In genomic region chr6:18379376-18380117, GRCh38 we compare ENCODE assay signal across 16 cellular contexts. TPM values are rescaled to one million over a fixed set of nuclear protein-coding genes. Genes with fewer than 3 reads are reported as not detected.
DNase-seq lines count a peak whose midpoint lies in the region; ATAC-seq, FAIRE-seq and TF ChIP-seq lines count a peak whose summit lies in the region.
"Had no signal": no experiment of that assay in that cellular context is flagged by ENCODE, and none has a peak within 500 bp of the region (broad histone marks: within the 10 kb centered on the region; RNA-seq: fewer than 3 reads in every experiment).

No MANE protein-coding gene starts in this region.

- H3K9ac ChIP-seq in endothelial cell of umbilical vein (replicated peaks; ENCODE audit: extremely low read depth, insufficient read depth, low read length) = no peak overlapping the region

- TF ChIP-seq EP300 in stomach (IDR thresholded peaks at IDR 0.05) = no peak

- peak overlapping the region; percentile 60 for H3K4me2 ChIP-seq in endothelial cell of umbilical vein (ENCODE audit: insufficient read depth, low read length)

- H4K20me1 ChIP-seq in endothelial cell of umbilical vein (replicated peaks; ENCODE audit: control insufficient read depth, extremely low read depth, insufficient read depth, low read length) = no peaks in the 10 kb centered on the region

- H3K36me3 ChIP-seq in endothelial cell of umbilical vein (ENCODE audit: control insufficient read depth in 2 of 2, extremely low read depth in 1 of 2, insufficient read depth in 2 of 2, low read length in 2 of 2) (no peaks in the 10 kb centered on the region), stomach (no peaks in the 10 kb centered on the region)

- peaks cover 23% of the 10 kb centered on the region for H3K4me1 ChIP-seq in endothelial cell of umbilical vein (ENCODE audit: control insufficient read depth, extremely low read depth, insufficient read depth, low read length)
- peaks cover 0 to 2% (median 0%) of the 10 kb centered on the region in 4 donors for H3K4me1 ChIP-seq in stomach

- TF ChIP-seq POLR2A in endothelial cell of umbilical vein (IDR thresholded peaks at IDR 0.05; ENCODE audit: low read depth, low read length) (no peak), stomach (IDR thresholded peaks at IDR 0.05) (no peak)

- TF ChIP-seq CTCF in endothelial cell of umbilical vein (IDR thresholded peaks at IDR 0.05; ENCODE audit: extremely low read depth in 1 of 2, insufficient read depth in 1 of 2, low read depth in 1 of 2, low read length in 2 of 2) (no peak), stomach (IDR thresholded peaks at IDR 0.05) (no peak)

- POLR2A ChIA-PET in endothelial cell of umbilical vein (lab: Charles Lee) = no interaction called here

- CTCF ChIA-PET in endothelial cell of umbilical vein (lab: Charles Lee) = interaction anchor here (0.7 to 1.2 kb wide), 3 partner anchors 15 to 122 kb away, joined by 3 to 4 read pairs (median 3); no protein-coding TSS in a partner anchor

- no TSS peak for BruUV-seq in endothelial cell of umbilical vein (replicated peaks; lab: Mats Ljungman, UMichigan)

- H3K4me3 Mint-ChIP-seq in stimulated activated memory B cell treated with anti-CD40 and anti-IgM and Interleukin-4, amounts not matched to agents 10 μg/mL and 1 μg/mL and 100 μg/mL, for 72 hours = no peak overlapping the region
- H3K4me3 Mint-ChIP-seq: B cell; CD4-positive, alpha-beta T cell had no signal

- intact Hi-C loops in left ventricle myocardium superior (cut with micrococcal nuclease) (no loop called here), Right ventricle myocardium inferior (cut with DNase I) (no loop called here), endothelial cell of umbilical vein (cut with micrococcal nuclease) (loop anchor here (10.0 kb wide), 1 partner anchor 225 kb away; the partner anchor contains the start of genes KDM1B and TPMT), stomach (cut with DNase I; ENCODE audit: low total_unique reads) (no loop called here)

- H3K27me3 ChIP-seq in endothelial cell of umbilical vein (ENCODE audit: control insufficient read depth in 2 of 2, insufficient read depth in 2 of 2, low read length in 2 of 2) (no peaks in the 10 kb centered on the region), stomach (no peaks in the 10 kb centered on the region)

- H3K9me1 ChIP-seq in endothelial cell of umbilical vein (replicated peaks; ENCODE audit: control insufficient read depth, extremely low read depth, insufficient read depth, low read length) = no peaks in the 10 kb centered on the region

- H3K27ac ChIP-seq in endothelial cell of umbilical vein (ENCODE audit: insufficient read depth, low read depth, low read length) (peak overlapping the region; percentile 26), stomach (no peak overlapping the region)

- H3K9me3 Mint-ChIP-seq in stimulated activated memory B cell treated with anti-CD40 and anti-IgM and Interleukin-4, amounts not matched to agents 10 μg/mL and 1 μg/mL and 100 μg/mL, for 72 hours = peaks cover 3% of the 10 kb centered on the region
- H3K9me3 Mint-ChIP-seq: CD4-positive, alpha-beta T cell had no signal

- no peaks in the 10 kb centered on the region for H3K79me2 ChIP-seq in endothelial cell of umbilical vein (ENCODE audit: control insufficient read depth, insufficient read depth, low read length)

- peaks cover 16% of the 10 kb centered on the region for H3K4me1 Mint-ChIP-seq in stimulated activated memory B cell treated with anti-CD40 and anti-IgM and Interleukin-4, amounts not matched to agents 10 μg/mL and 1 μg/mL and 100 μg/mL, for 72 hours

- peak; percentile 37 for ATAC-seq in left ventricle myocardium superior
- no peak for ATAC-seq in Right ventricle myocardium inferior
- ATAC-seq in stimulated activated memory B cell treated with anti-CD40 and anti-IgM and Interleukin-4, amounts not matched to agents 10 μg/mL and 1 μg/mL and 100 μg/mL, for 72 hours = no peak
- no peak for ATAC-seq in HG02884 (IDR thresholded peaks at IDR 0.05; ENCODE audit: unreplicated experiment)

- H3K4me3 ChIP-seq in endothelial cell of umbilical vein (replicated peaks in 1 of 3; ENCODE audit: insufficient read depth in 1 of 3, low read depth in 1 of 3, low read length in 3 of 3) (no peak overlapping the region), stomach (no peak overlapping the region)

- dilution Hi-C loops in endothelial cell of umbilical vein (cut with MboI; ENCODE audit: extremely low pct_ligation_motif_present, low sequenced_read_pairs) = no loop called here

- H3K9me3 ChIP-seq in endothelial cell of umbilical vein (replicated peaks; ENCODE audit: control insufficient read depth, insufficient read depth, low read length) (no peaks in the 10 kb centered on the region), stomach (no peaks in the 10 kb centered on the region)

- peak overlapping the region; percentile 71 for H2AFZ ChIP-seq in endothelial cell of umbilical vein (ENCODE audit: low read depth, low read length)

- no peak for FAIRE-seq in endothelial cell of umbilical vein (lab: Jason Lieb, UNC)

- no peak for DNase-seq in left ventricle myocardium superior
- DNase-seq in Right ventricle myocardium inferior (ENCODE audit: missing footprints) = no peak
- DNase-seq in NAMALWA (ENCODE audit: low spot score) = peak; percentile 23
- DNase-seq in endothelial cell of umbilical vein (ENCODE audit: low read depth, low spot score) = no peak
- no peak for DNase-seq in COR-L47 (lab: John Stamatoyannopoulos, UW)
- no peak for DNase-seq in stomach
- DNase-seq: CD4-positive, alpha-beta T cell; Kasumi-1; NCI-H2029; NCI-H524 treated with DMSO at 0.1 percent for 48 hours; NK-92 treated with Interleukin-12 subunit alpha and Interleukin-12 subunit beta, amount 100 ng/mL, for 24 hours; SHP77 treated with DMSO at 0.1 percent for 48 hours; SW 1271 had no signal

- no peaks in the 10 kb centered on the region for H3K27me3 Mint-ChIP-seq in stimulated activated memory B cell treated with anti-CD40 and anti-IgM and Interleukin-4, amounts not matched to agents 10 μg/mL and 1 μg/mL and 100 μg/mL, for 72 hours
- H3K27me3 Mint-ChIP-seq: B cell had no signal

- peak overlapping the region; percentile 2 for H3K27ac Mint-ChIP-seq in stimulated activated memory B cell treated with anti-CD40 and anti-IgM and Interleukin-4, amounts not matched to agents 10 μg/mL and 1 μg/mL and 100 μg/mL, for 72 hours
- H3K27ac Mint-ChIP-seq: B cell; CD4-positive, alpha-beta T cell had no signal

- WGBS in stomach, 5 donors = 60 to 71% (median 69%) methylated on average over 7 of the region's 7 CpGs

- H3K36me3 Mint-ChIP-seq in stimulated activated memory B cell treated with anti-CD40 and anti-IgM and Interleukin-4, amounts not matched to agents 10 μg/mL and 1 μg/mL and 100 μg/mL, for 72 hours = no peaks in the 10 kb centered on the region

TF ChIP-seq in endothelial cell of umbilical vein, 7 proteins besides CTCF, POLR2A, EP300 and RAD21:
- no peak for TF ChIP-seq EZH2 (IDR thresholded peaks at IDR 0.05; ENCODE audit: borderline replicate concordance, low read depth, low read length, severe bottlenecking)
- TF ChIP-seq FOS (IDR thresholded peaks at IDR 0.05; ENCODE audit: borderline replicate concordance, insufficient read depth, low read length) = no peak
- TF ChIP-seq MAX (IDR thresholded peaks at IDR 0.05; ENCODE audit: insufficient read depth, insufficient read length) = no peak
- no peak for TF ChIP-seq JUN (IDR thresholded peaks at IDR 0.05; ENCODE audit: borderline replicate concordance, insufficient read depth, insufficient read length, low read depth)

RNA-seq across cellular contexts. Expression of gene RNF144B, which starts 7.6 kb away (rescaled TPM):
- total RNA-seq in left ventricle myocardium superior (22.2 TPM), Right ventricle myocardium inferior (18.2 TPM), endothelial cell of umbilical vein (78.3 and 97.3 TPM in 2 replicates), stomach (10 to 100 TPM in 3 of 5 donors, 1 to 10 TPM in 2; 1.7 to 81.7 (median 12.5) TPM)
- polyA plus RNA-seq in endothelial cell of umbilical vein (14.3 and 18.1 TPM in 2 replicates), stomach (1 to 10 TPM; 2.1 to 4.8 (median 4.5) TPM)
- 16.1 and 17.8 TPM in 2 replicates for polyA plus RNA-seq in endothelial cell of umbilical vein (2011; cell fraction: cytosol; rRNA removed)
- polyA plus RNA-seq in endothelial cell of umbilical vein (2011; cell fraction: nucleus; rRNA removed) = 26.6 and 26.9 TPM in 2 replicates
- polyA plus RNA-seq in endothelial cell of umbilical vein (2012) = 31.9 and 44.0 TPM in 2 replicates
- 56.5 and 57.1 TPM in 2 replicates for polyA minus RNA-seq in endothelial cell of umbilical vein
- polyA minus RNA-seq in endothelial cell of umbilical vein (2011; cell fraction: cytosol; rRNA and poly(A)+ RNA removed) = 2.8 TPM
- 31.2 and 46.4 TPM in 2 replicates for polyA minus RNA-seq in endothelial cell of umbilical vein (2011; cell fraction: nucleus; rRNA and poly(A)+ RNA removed)
